ENCODE assay signal across 23 cellular contexts in the genomic region with DNA sequence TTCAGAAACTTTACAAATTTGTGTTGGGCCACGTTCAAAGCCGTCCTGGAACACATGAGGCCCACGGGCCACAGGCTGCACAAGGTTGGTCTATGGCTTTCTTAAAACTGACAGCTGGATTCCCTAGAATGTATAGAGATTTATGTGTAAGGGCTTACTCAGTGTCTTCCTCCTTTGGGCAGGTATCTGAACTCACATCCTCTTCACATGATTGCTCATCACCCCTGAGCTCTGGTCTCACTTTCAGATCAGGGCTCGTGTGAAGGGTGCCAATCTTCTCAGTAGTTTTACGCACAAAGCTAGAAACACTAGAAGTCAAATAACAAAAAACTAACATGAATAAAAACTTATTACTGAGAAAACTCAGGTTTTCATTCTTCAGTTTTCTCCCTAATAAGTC. TPM values are rescaled to one million over a fixed set of nuclear protein-coding genes. Genes with fewer than 3 reads are reported as not detected.
A peak's percentile ranks its signal among the peaks of the same experiment; 100 is the strongest.
DNase-seq lines count a peak whose midpoint lies in the region; ATAC-seq and TF ChIP-seq lines count a peak whose summit lies in the region.
"Had no signal": no experiment of that assay in that cellular context is flagged by ENCODE, and none has a peak within 500 bp of the region (broad histone marks: within the 10 kb centered on the region; RNA-seq: fewer than 3 reads in every experiment).

No MANE protein-coding gene starts in this region.

- H3K27me3 ChIP-seq in Caco-2 (replicated peaks; ENCODE audit: control insufficient read depth, insufficient read depth, low read length) = no peaks in the 10 kb centered on the region
- H3K27me3 ChIP-seq: thyroid gland had no signal

- POLR2A ChIA-PET in Caco-2 (lab: Charles Lee) = no interaction called here

- H3K4me1 Mint-ChIP-seq in activated naive CD8-positive, alpha-beta T cell treated with anti-CD3 and anti-CD28 coated beads, Interleukin-2, amount 50 U/mL, for 24 hours = peaks cover 2% of the 10 kb centered on the region
- H3K4me1 Mint-ChIP-seq in activated naive CD8-positive, alpha-beta T cell treated with anti-CD3 and anti-CD28 coated beads for 36 hours = peaks cover 4% of the 10 kb centered on the region
- no peaks in the 10 kb centered on the region for H3K4me1 Mint-ChIP-seq in Caco-2 (ENCODE audit: low read depth, unreplicated experiment)
- H3K4me1 Mint-ChIP-seq: CD4-positive, alpha-beta memory T cell had no signal

- H3K36me3 ChIP-seq in Caco-2 (ENCODE audit: control insufficient read depth, insufficient read depth, low read length) = peaks cover 1% of the 10 kb centered on the region; the same call in 1 of the 2 replicates

- H3K4me1 ChIP-seq in Caco-2 = no peaks in the 10 kb centered on the region
- H3K4me1 ChIP-seq: thyroid gland had no signal

- H3K4me3 ChIP-seq in Caco-2 (ENCODE audit: low read depth, low read length) = no peak overlapping the region
- H3K4me3 ChIP-seq: thyroid gland had no signal

- peaks cover 54% of the 10 kb centered on the region for H3K36me3 Mint-ChIP-seq in activated naive CD8-positive, alpha-beta T cell treated with anti-CD3 and anti-CD28 coated beads, Interleukin-2, amount 50 U/mL, for 24 hours (ENCODE audit: low read depth)
- H3K36me3 Mint-ChIP-seq in activated naive CD8-positive, alpha-beta T cell treated with anti-CD3 and anti-CD28 coated beads for 36 hours = peaks cover 24% of the 10 kb centered on the region
- peaks cover 59% of the 10 kb centered on the region for H3K36me3 Mint-ChIP-seq in Caco-2 (ENCODE audit: insufficient read depth, unreplicated experiment)

- ATAC-seq in activated naive CD8-positive, alpha-beta T cell treated with anti-CD3 and anti-CD28 coated beads, Interleukin-2, amount 50 U/mL, for 24 hours = peak; percentile 52
- peak; percentile 87 for ATAC-seq in GM19463 (IDR thresholded peaks at IDR 0.05; ENCODE audit: unreplicated experiment)
- peak; percentile 78 for ATAC-seq in HG03196 (IDR thresholded peaks at IDR 0.05; ENCODE audit: unreplicated experiment)
- ATAC-seq in GM21526 (IDR thresholded peaks at IDR 0.05; ENCODE audit: low FRiP score, unreplicated experiment) = no peak
- ATAC-seq: stimulated activated memory B cell treated with anti-CD40 and anti-IgM and Interleukin-4, amounts not matched to agents 10 μg/mL and 1 μg/mL and 100 μg/mL, for 72 hours had no signal

- H3K9me3 ChIP-seq in Caco-2 = no peaks in the 10 kb centered on the region
- H3K9me3 ChIP-seq: thyroid gland had no signal

- no TSS peak for BruUV-seq in Caco-2 (replicated peaks; lab: Mats Ljungman, UMichigan)

- no peak for DNase-seq in activated naive CD8-positive, alpha-beta T cell treated with anti-CD3 and anti-CD28 coated beads, Interleukin-2, amount 50 U/mL, for 24 hours
- no peak for DNase-seq in activated naive CD8-positive, alpha-beta T cell treated with anti-CD3 and anti-CD28 coated beads for 36 hours
- DNase-seq in DMS79 treated with DMSO at 0.1 percent for 48 hours (lab: John Stamatoyannopoulos, UW) = no peak
- DNase-seq in RKO (ENCODE audit: low spot score) = no peak
- DNase-seq in Caco-2 = no peak
- DNase-seq: CD4-positive, alpha-beta memory T cell; IMR-90; mammary epithelial cell; NCI-H1417; NCI-H526; Right ventricle myocardium superior; thyroid gland had no signal

- CTCF ChIA-PET in Caco-2 (lab: Charles Lee) = no interaction called here

- no peaks in the 10 kb centered on the region for H3K9me3 Mint-ChIP-seq in activated naive CD8-positive, alpha-beta T cell treated with anti-CD3 and anti-CD28 coated beads, Interleukin-2, amount 50 U/mL, for 24 hours
- H3K9me3 Mint-ChIP-seq in activated naive CD8-positive, alpha-beta T cell treated with anti-CD3 and anti-CD28 coated beads for 36 hours = no peaks in the 10 kb centered on the region
- no peaks in the 10 kb centered on the region for H3K9me3 Mint-ChIP-seq in Caco-2 (ENCODE audit: unreplicated experiment)
- H3K9me3 Mint-ChIP-seq: activated T-helper 2 cell treated with anti-CD3 and anti-CD28 coated beads, Interferon-gamma antibody, Interleukin-2, Interleukin-4, amounts not matched to agents 10 μg/mL and 5 μg/mL and 100 μg/mL, durations not matched to agents 14 hours and 24 hours and 36 hours; CD4-positive, alpha-beta memory T cell; stimulated activated memory B cell treated with anti-CD40 and anti-IgM and Interleukin-4, amounts not matched to agents 10 μg/mL and 1 μg/mL and 100 μg/mL, for 72 hours had no signal

- no peaks in the 10 kb centered on the region for H3K27me3 Mint-ChIP-seq in activated naive CD8-positive, alpha-beta T cell treated with anti-CD3 and anti-CD28 coated beads, Interleukin-2, amount 50 U/mL, for 24 hours
- H3K27me3 Mint-ChIP-seq in activated naive CD8-positive, alpha-beta T cell treated with anti-CD3 and anti-CD28 coated beads for 36 hours = no peaks in the 10 kb centered on the region
- no peaks in the 10 kb centered on the region for H3K27me3 Mint-ChIP-seq in Caco-2 (ENCODE audit: insufficient read depth, unreplicated experiment)
- H3K27me3 Mint-ChIP-seq: CD4-positive, alpha-beta memory T cell; stimulated activated memory B cell treated with anti-CD40 and anti-IgM and Interleukin-4, amounts not matched to agents 10 μg/mL and 1 μg/mL and 100 μg/mL, for 72 hours had no signal

- H3K27ac Mint-ChIP-seq in activated naive CD8-positive, alpha-beta T cell treated with anti-CD3 and anti-CD28 coated beads, Interleukin-2, amount 50 U/mL, for 24 hours = no peak overlapping the region
- no peak overlapping the region for H3K27ac Mint-ChIP-seq in activated naive CD8-positive, alpha-beta T cell treated with anti-CD3 and anti-CD28 coated beads for 36 hours
- no peak overlapping the region for H3K27ac Mint-ChIP-seq in Caco-2 (ENCODE audit: unreplicated experiment)
- H3K27ac Mint-ChIP-seq: activated T-helper 2 cell treated with anti-CD3 and anti-CD28 coated beads, Interferon-gamma antibody, Interleukin-2, Interleukin-4, amounts not matched to agents 10 μg/mL and 5 μg/mL and 100 μg/mL, durations not matched to agents 14 hours and 24 hours and 36 hours; stimulated activated memory B cell treated with anti-CD40 and anti-IgM and Interleukin-4, amounts not matched to agents 10 μg/mL and 1 μg/mL and 100 μg/mL, for 72 hours had no signal

- TF ChIP-seq CTCF in Caco-2 (IDR thresholded peaks at IDR 0.05; ENCODE audit: insufficient read depth in 1 of 2, low read depth in 1 of 2, low read length in 1 of 2, severe bottlenecking in 1 of 2, unreplicated experiment in 1 of 2) = no peak

- H3K4me3 Mint-ChIP-seq in activated naive CD8-positive, alpha-beta T cell treated with anti-CD3 and anti-CD28 coated beads, Interleukin-2, amount 50 U/mL, for 24 hours = no peak overlapping the region
- no peak overlapping the region for H3K4me3 Mint-ChIP-seq in activated naive CD8-positive, alpha-beta T cell treated with anti-CD3 and anti-CD28 coated beads for 36 hours
- no peak overlapping the region for H3K4me3 Mint-ChIP-seq in Caco-2 (ENCODE audit: unreplicated experiment)
- H3K4me3 Mint-ChIP-seq: CD4-positive, alpha-beta memory T cell; stimulated activated memory B cell treated with anti-CD40 and anti-IgM and Interleukin-4, amounts not matched to agents 10 μg/mL and 1 μg/mL and 100 μg/mL, for 72 hours had no signal

- intact Hi-C loops in Caco-2 (cut with micrococcal nuclease; ENCODE audit: unreplicated experiment) = no loop called here

RNA-seq across cellular contexts. Expression of gene HPS5, which starts 27.1 kb away (rescaled TPM):
- 10 to 100 TPM; 14.1 to 15.9 TPM for total RNA-seq in activated naive CD8-positive, alpha-beta T cell treated with anti-CD3 and anti-CD28 coated beads for 36 hours
- 17.5 TPM in 2 replicates for total RNA-seq in Caco-2 (2022)

RNA-seq across cellular contexts. Expression of gene GTF2H1, which starts 27.5 kb away (rescaled TPM):
- 10 to 100 TPM; 61.1 to 63.2 TPM for total RNA-seq in activated naive CD8-positive, alpha-beta T cell treated with anti-CD3 and anti-CD28 coated beads for 36 hours
- total RNA-seq in Caco-2 (2022) = 63.0 and 72.0 TPM in 2 replicates

RNA-seq across cellular contexts. Expression of gene SAA1, which starts 28.8 kb away (rescaled TPM):
- total RNA-seq in activated naive CD8-positive, alpha-beta T cell treated with anti-CD3 and anti-CD28 coated beads for 36 hours = not detected
- not detected in 2 replicates for total RNA-seq in Caco-2 (2022)
- total RNA-seq: activated T-helper 2 cell treated with anti-CD3 and anti-CD28 coated beads, Interferon-gamma antibody, Interleukin-2, Interleukin-4, amounts not matched to agents 10 μg/mL and 5 μg/mL and 100 μg/mL, durations not matched to agents 14 hours and 24 hours and 36 hours; CD4-positive, alpha-beta memory T cell; dermis microvascular lymphatic vessel endothelial cell; H1; IMR-90 had no signal

RNA-seq across cellular contexts. Expression of gene SAA2, which starts 46.4 kb away (rescaled TPM):
- not detected for total RNA-seq in activated naive CD8-positive, alpha-beta T cell treated with anti-CD3 and anti-CD28 coated beads for 36 hours
- total RNA-seq in Caco-2 (2022) = not detected in 2 replicates
- total RNA-seq: activated T-helper 2 cell treated with anti-CD3 and anti-CD28 coated beads, Interferon-gamma antibody, Interleukin-2, Interleukin-4, amounts not matched to agents 10 μg/mL and 5 μg/mL and 100 μg/mL, durations not matched to agents 14 hours and 24 hours and 36 hours; CD4-positive, alpha-beta memory T cell; dermis microvascular lymphatic vessel endothelial cell; H1; IMR-90; myocyte had no signal

RNA-seq across cellular contexts. Expression of gene SAA4, which starts 58.3 kb away (rescaled TPM):
- not detected for total RNA-seq in activated naive CD8-positive, alpha-beta T cell treated with anti-CD3 and anti-CD28 coated beads for 36 hours
- total RNA-seq in Caco-2 (2022) = not detected in 2 replicates
- total RNA-seq: activated T-helper 2 cell treated with anti-CD3 and anti-CD28 coated beads, Interferon-gamma antibody, Interleukin-2, Interleukin-4, amounts not matched to agents 10 μg/mL and 5 μg/mL and 100 μg/mL, durations not matched to agents 14 hours and 24 hours and 36 hours; CD4-positive, alpha-beta memory T cell; dermis microvascular lymphatic vessel endothelial cell; fibroblast of villous mesenchyme; H1; IMR-90; kidney epithelial cell; M059J; mammary epithelial cell; myocyte; Right ventricle myocardium superior; thyroid gland had no signal
